Comparison of ENCODE assay signal across 8 cellular contexts in genomic region chr7:43834463-43835251, GRCh38. TPM values are rescaled to one million over a fixed set of nuclear protein-coding genes. Genes with fewer than 3 reads are reported as not detected.
DNase-seq lines count a peak whose midpoint lies in the region; ATAC-seq and TF ChIP-seq lines count a peak whose summit lies in the region.

No MANE protein-coding gene starts in this region.

- DNase-seq in SW480 (ENCODE audit: low spot score) = peak; percentile 72
- peak in 1 of 2 donors; percentile 37 for DNase-seq in central memory CD8-positive, alpha-beta T cell (ENCODE audit: low spot score in 2 of 2)
- DNase-seq in stimulated activated CD4-positive, alpha-beta T cell treated with anti-CD3 and anti-CD28 coated beads, Interleukin-12 subunit alpha, Interleukin-12 subunit beta, amount 100 ng/mL, for 24 hours (ENCODE audit: low read depth in 2 of 2) = peak; percentile 19 to 21
- no peak for DNase-seq in hepatocyte (ENCODE audit: low spot score)
- no peak for DNase-seq in NCI-H526 treated with DMSO at 0.1 percent for 48 hours (lab: John Stamatoyannopoulos, UW)
- DNase-seq in AML-193 (lab: John Stamatoyannopoulos, UW) = no peak

- no peaks in the 10 kb centered on the region for H3K4me1 ChIP-seq in hepatocyte (ENCODE audit: insufficient read depth)

- H3K4me3 ChIP-seq in hepatocyte = no peak overlapping the region

- no peak overlapping the region for H3K27ac ChIP-seq in hepatocyte

- H3K36me3 ChIP-seq in hepatocyte (replicated peaks; ENCODE audit: insufficient read depth, low read depth) = no peaks in the 10 kb centered on the region

- H3K27me3 ChIP-seq in hepatocyte = no peaks in the 10 kb centered on the region

- ATAC-seq in GM18858 (IDR thresholded peaks at IDR 0.05; ENCODE audit: unreplicated experiment) (peak; percentile 37), HG03095 (IDR thresholded peaks at IDR 0.05; ENCODE audit: unreplicated experiment) (peak; percentile 47)
- peak; percentile 56 for ATAC-seq in central memory CD8-positive, alpha-beta T cell (replicated peaks; ENCODE audit: extremely low read depth, poor library complexity, severe bottlenecking)

- H3K4me1 Mint-ChIP-seq in central memory CD8-positive, alpha-beta T cell = peaks cover 18% of the 10 kb centered on the region

- H3K27me3 Mint-ChIP-seq in central memory CD8-positive, alpha-beta T cell = no peaks in the 10 kb centered on the region

- H4K20me1 ChIP-seq in hepatocyte (ENCODE audit: insufficient read depth, poor library complexity, severe bottlenecking) = no peaks in the 10 kb centered on the region

- peak overlapping the region; percentile 88 for H3K27ac Mint-ChIP-seq in central memory CD8-positive, alpha-beta T cell (ENCODE audit: low read depth)

- H3K4me2 ChIP-seq in hepatocyte = no peak overlapping the region

- H3K79me2 ChIP-seq in hepatocyte = no peaks in the 10 kb centered on the region

- H3K9me3 Mint-ChIP-seq in central memory CD8-positive, alpha-beta T cell = no peaks in the 10 kb centered on the region

- no peak overlapping the region for H2AFZ ChIP-seq in hepatocyte

- H3K36me3 Mint-ChIP-seq in central memory CD8-positive, alpha-beta T cell (ENCODE audit: insufficient read depth) = peaks cover 5% of the 10 kb centered on the region

- H3K4me3 Mint-ChIP-seq in central memory CD8-positive, alpha-beta T cell = peak overlapping the region; percentile 82

- no peak for TF ChIP-seq CTCF in hepatocyte (IDR thresholded peaks at IDR 0.05; ENCODE audit: poor library complexity)

- WGBS in hepatocyte (ENCODE audit: low lambda C conversion rate, missing lambda C conversion rate) = 91% methylated on average over 8 of the region's 8 CpGs

- H3K9me3 ChIP-seq in hepatocyte (ENCODE audit: low read depth) = peaks cover 6% of the 10 kb centered on the region

- H3K9me2 ChIP-seq in hepatocyte (replicated peaks; ENCODE audit: insufficient read depth) = no peaks in the 10 kb centered on the region

RNA-seq across cellular contexts. Expression of gene MRPS24, which starts 34.7 kb away (rescaled TPM):
- 72.4 and 93.2 TPM in 2 replicates for total RNA-seq in hepatocyte
- polyA plus RNA-seq in hepatocyte = 138 and 150 TPM in 2 replicates

Comparison
In these comparisons a context has a peak if more than half of its experiments do, and no peak if none do; other contexts are left out.
1. DNase-seq: peak in SW480 (single experiment) and stimulated activated CD4-positive, alpha-beta T cell treated with anti-CD3 and anti-CD28 coated beads, Interleukin-12 subunit alpha, Interleukin-12 subunit beta, amount 100 ng/mL, for 24 hours (2 of 2); none in hepatocyte (single experiment), NCI-H526 treated with DMSO at 0.1 percent for 48 hours (single experiment) and AML-193 (0 of 2).
2. Peak in every context shown above with its lines, with median percentiles within 50 percentile points of each other: ATAC-seq.